17 cellular contexts compared by ENCODE assay signal in genomic region chr9:127746959-127747569, GRCh38. TPM values are rescaled to one million over a fixed set of nuclear protein-coding genes. Genes with fewer than 3 reads are reported as not detected.
DNase-seq lines count a peak whose midpoint lies in the region; ATAC-seq and TF ChIP-seq lines count a peak whose summit lies in the region.
"Had no signal": no experiment of that assay in that cellular context is flagged by ENCODE, and none has a peak within 500 bp of the region (broad histone marks: within the 10 kb centered on the region; RNA-seq: fewer than 3 reads in every experiment).

No MANE protein-coding gene starts in this region.

- H3K4me1 ChIP-seq in HEK293 (ENCODE audit: control insufficient read depth, insufficient read depth, low read length), result no peaks in the 10 kb centered on the region
- H3K4me1 ChIP-seq in vagina, result no peaks in the 10 kb centered on the region
- H3K4me1 ChIP-seq: neural progenitor cell, right atrium auricular region had no signal

- H3K4me1 Mint-ChIP-seq in activated CD4-positive, alpha-beta T cell treated with anti-CD3 and anti-CD28 coated beads, Interleukin-2, amount 10 ng/mL, durations not matched to agents 7 days and 5 days, result peaks cover 5% of the 10 kb centered on the region
- H3K4me1 Mint-ChIP-seq in memory B cell, result peaks cover 2% of the 10 kb centered on the region

- peaks cover 47% of the 10 kb centered on the region for H3K36me3 Mint-ChIP-seq in activated CD4-positive, alpha-beta T cell treated with anti-CD3 and anti-CD28 coated beads, Interleukin-2, amount 10 ng/mL, durations not matched to agents 7 days and 5 days (ENCODE audit: low read depth)
- H3K36me3 Mint-ChIP-seq in memory B cell, result peaks cover 18% of the 10 kb centered on the region
- H3K36me3 Mint-ChIP-seq: neural progenitor cell, type B pancreatic cell had no signal

- intact Hi-C loops in vagina (cut with DNase I), result no loop called here

- no peak for ATAC-seq in memory B cell (ENCODE audit: low read depth)
- no peak for ATAC-seq in HG02798 (IDR thresholded peaks at IDR 0.05; ENCODE audit: poor library complexity, unreplicated experiment)
- ATAC-seq: foreskin keratinocyte had no signal

- peak overlapping the region; percentile 36 for H3K27ac Mint-ChIP-seq in activated CD4-positive, alpha-beta T cell treated with anti-CD3 and anti-CD28 coated beads, Interleukin-2, amount 10 ng/mL, durations not matched to agents 7 days and 5 days
- H3K27ac Mint-ChIP-seq in memory B cell, result peak overlapping the region; percentile 11
- H3K27ac Mint-ChIP-seq: neural progenitor cell, type B pancreatic cell had no signal

- H3K27me3 ChIP-seq in vagina, result no peaks in the 10 kb centered on the region
- H3K27me3 ChIP-seq: right atrium auricular region had no signal

- no peak overlapping the region for H3K27ac ChIP-seq in HEK293 (ENCODE audit: extremely low read depth, low read depth, low read length)
- H3K27ac ChIP-seq in vagina, result no peak overlapping the region
- H3K27ac ChIP-seq: cardiac muscle cell, foreskin keratinocyte, neural progenitor cell, right atrium auricular region, RWPE1 had no signal

- DNase-seq in activated CD4-positive, alpha-beta T cell treated with anti-CD3 and anti-CD28 coated beads, Interleukin-2, amount 10 ng/mL, durations not matched to agents 7 days and 5 days, result peak; percentile 47
- DNase-seq in activated CD4-positive, alpha-beta T cell treated with anti-CD3 and anti-CD28 coated beads for 1 hour, result no peak
- peak; percentile 35 for DNase-seq in activated gamma-delta T cell treated with anti-CD3 and anti-CD28 coated beads, Interleukin-2, amount 50 U/mL, for 16 hours (ENCODE audit: low read depth)
- DNase-seq in memory B cell (ENCODE audit: low spot score in 2 of 2) (no peak), GOT3 (lab: John Stamatoyannopoulos, UW) (no peak), vagina (ENCODE audit: extremely low spot score in 2 of 2) (no peak)
- DNase-seq: foreskin keratinocyte; NCI-H2107; stimulated activated CD4-positive, alpha-beta T cell treated with anti-CD3 and anti-CD28 coated beads, Interleukin-1b, Interleukin-23, amount 100 ng/mL, for 48 hours had no signal

- H3K9me3 Mint-ChIP-seq in activated CD4-positive, alpha-beta T cell treated with anti-CD3 and anti-CD28 coated beads, Interleukin-2, amount 10 ng/mL, durations not matched to agents 7 days and 5 days, result no peaks in the 10 kb centered on the region
- H3K9me3 Mint-ChIP-seq in memory B cell, result no peaks in the 10 kb centered on the region
- H3K9me3 Mint-ChIP-seq: neural progenitor cell, type B pancreatic cell had no signal

- no peak overlapping the region for H3K4me3 Mint-ChIP-seq in activated CD4-positive, alpha-beta T cell treated with anti-CD3 and anti-CD28 coated beads, Interleukin-2, amount 10 ng/mL, durations not matched to agents 7 days and 5 days
- H3K4me3 Mint-ChIP-seq in memory B cell, result no peak overlapping the region
- H3K4me3 Mint-ChIP-seq: type B pancreatic cell had no signal

- POLR2A ChIA-PET in activated CD4-positive, alpha-beta T cell treated with anti-CD3 and anti-CD28 coated beads, Interleukin-2, amount 10 ng/mL, durations not matched to agents 7 days and 5 days (lab: Charles Lee), result interaction anchor here (0.6 kb wide), 2 partner anchors 72 to 168 kb away, joined by 3 to 7 read pairs; no protein-coding TSS in a partner anchor
- POLR2A ChIA-PET in HEK293 (lab: Yijun Ruan, JAX), result no interaction called here

- no peaks in the 10 kb centered on the region for H3K27me3 Mint-ChIP-seq in activated CD4-positive, alpha-beta T cell treated with anti-CD3 and anti-CD28 coated beads, Interleukin-2, amount 10 ng/mL, durations not matched to agents 7 days and 5 days
- H3K27me3 Mint-ChIP-seq in memory B cell, result no peaks in the 10 kb centered on the region

- TF ChIP-seq POLR2A in vagina (IDR thresholded peaks at IDR 0.05), result no peak

- CTCF ChIA-PET in activated CD4-positive, alpha-beta T cell treated with anti-CD3 and anti-CD28 coated beads, Interleukin-2, amount 10 ng/mL, durations not matched to agents 7 days and 5 days (lab: Charles Lee), result interaction anchor here (0.9 to 1.7 kb wide), 4 partner anchors 12 to 244 kb away, joined by 3 to 6 read pairs (median 4); partner anchors contain the start of gene TOR2A
- CTCF ChIA-PET in HEK293 (lab: Yijun Ruan, JAX), result interaction anchor here (0.9 to 1.9 kb wide), 4 partner anchors 9 to 158 kb away, joined by 3 to 8 read pairs (median 4); partner anchors contain the start of gene TOR2A

- H3K4me3 ChIP-seq in HEK293 (ENCODE audit: low read depth, low read length), result no peak overlapping the region
- H3K4me3 ChIP-seq in vagina, result no peak overlapping the region
- H3K4me3 ChIP-seq: cardiac muscle cell, lung, neural progenitor cell, right atrium auricular region had no signal

- H3K36me3 ChIP-seq in HEK293 (ENCODE audit: control insufficient read depth in 2 of 2, insufficient read depth in 1 of 2, low read length in 2 of 2) (no peaks in the 10 kb centered on the region), vagina (no peaks in the 10 kb centered on the region)
- H3K36me3 ChIP-seq: cardiac muscle cell, neural progenitor cell had no signal

- TF ChIP-seq CTCF in HEK293 (tag by site-specific recombination; IDR thresholded peaks at IDR 0.05) (no peak), vagina (IDR thresholded peaks at IDR 0.05) (no peak)

- H3K9me3 ChIP-seq in HEK293 (ENCODE audit: control insufficient read depth, insufficient read depth, low read depth, low read length) (no peaks in the 10 kb centered on the region), vagina (no peaks in the 10 kb centered on the region)
- H3K9me3 ChIP-seq: right atrium auricular region had no signal

TF ChIP-seq in HEK293, 187 proteins besides CTCF, POLR2A, EP300 and RAD21:
- TF ChIP-seq PRDM10 (tag by site-specific recombination; IDR thresholded peaks at IDR 0.05) (peak; percentile 82), ZXDB (tag by site-specific recombination; IDR thresholded peaks at IDR 0.05) (no peak)
TF ChIP-seq in HEK293: peak in this region for 1.

RNA-seq across cellular contexts. Expression of gene TOR2A, which starts 12.0 kb away (rescaled TPM):
- total RNA-seq in activated CD4-positive, alpha-beta T cell treated with anti-CD3 and anti-CD28 coated beads, Interleukin-2, amount 10 ng/mL, durations not matched to agents 7 days and 5 days, result 10 to 100 TPM; 21.7 to 24.0 TPM
- 12.3 TPM for total RNA-seq in vagina

RNA-seq across cellular contexts. Expression of gene TTC16, which starts 31.2 kb away (rescaled TPM):
- total RNA-seq in activated CD4-positive, alpha-beta T cell treated with anti-CD3 and anti-CD28 coated beads, Interleukin-2, amount 10 ng/mL, durations not matched to agents 7 days and 5 days, result 1 to 10 TPM; 1.2 to 1.6 TPM
- 0.25 TPM for total RNA-seq in vagina
- total RNA-seq: foreskin keratinocyte had no signal

RNA-seq across cellular contexts. Expression of gene SH2D3C, which starts 31.4 kb away (rescaled TPM):
- total RNA-seq in activated CD4-positive, alpha-beta T cell treated with anti-CD3 and anti-CD28 coated beads, Interleukin-2, amount 10 ng/mL, durations not matched to agents 7 days and 5 days, result 10 to 100 TPM; 67.9 to 71.4 TPM
- total RNA-seq in vagina, result 19.6 TPM

RNA-seq across cellular contexts. Expression of gene PTRH1, which starts 31.6 kb away (rescaled TPM):
- total RNA-seq in activated CD4-positive, alpha-beta T cell treated with anti-CD3 and anti-CD28 coated beads, Interleukin-2, amount 10 ng/mL, durations not matched to agents 7 days and 5 days, result 10 to 100 TPM in 1 of 2 experiments, 1 to 10 TPM in 1; 8.7 to 11.0 TPM
- 2.2 TPM for total RNA-seq in vagina

RNA-seq across cellular contexts. Expression of gene CDK9, which starts 38.8 kb away (rescaled TPM):
- 100 to 1,000 TPM in 1 of 2 experiments, 10 to 100 TPM in 1; 99.4 to 110 TPM for total RNA-seq in activated CD4-positive, alpha-beta T cell treated with anti-CD3 and anti-CD28 coated beads, Interleukin-2, amount 10 ng/mL, durations not matched to agents 7 days and 5 days
- 66.3 TPM for total RNA-seq in vagina

Comparison
In these comparisons a context has a peak if more than half of its experiments do, and no peak if none do; other contexts are left out.
1. DNase-seq: peak in activated CD4-positive, alpha-beta T cell treated with anti-CD3 and anti-CD28 coated beads, Interleukin-2, amount 10 ng/mL, durations not matched to agents 7 days and 5 days (single experiment) and activated gamma-delta T cell treated with anti-CD3 and anti-CD28 coated beads, Interleukin-2, amount 50 U/mL, for 16 hours (single experiment); none in activated CD4-positive, alpha-beta T cell treated with anti-CD3 and anti-CD28 coated beads for 1 hour (single experiment), memory B cell (0 of 2), GOT3 (single experiment) and vagina (0 of 2).